Comparison of ENCODE assay signal across 12 cellular contexts in the genomic region with DNA sequence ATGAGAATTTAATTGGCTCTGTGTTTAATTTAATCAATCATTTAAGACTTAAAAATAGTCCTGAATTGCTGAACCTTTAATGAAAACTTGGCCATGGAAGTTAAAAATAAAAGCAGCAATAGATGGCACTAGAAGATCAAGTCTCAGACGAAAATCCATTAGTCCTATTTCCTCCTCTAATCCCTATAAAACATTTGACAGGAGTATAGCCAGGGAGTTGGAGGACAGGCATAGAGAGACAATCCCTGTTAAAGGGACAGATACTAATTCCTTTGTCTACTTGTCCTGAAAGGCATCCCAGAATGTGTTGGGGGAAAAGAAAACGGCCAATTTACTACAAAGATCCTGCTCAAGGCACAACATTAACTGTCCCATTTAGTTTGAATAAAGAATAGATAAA.
DNase-seq lines count a peak whose midpoint lies in the region; ATAC-seq, FAIRE-seq and TF ChIP-seq lines count a peak whose summit lies in the region.
"Had no signal": no experiment of that assay in that cellular context is flagged by ENCODE, and none has a peak within 500 bp of the region (broad histone marks: within the 10 kb centered on the region; RNA-seq: fewer than 3 reads in every experiment).

No MANE protein-coding gene starts in this region.

- no peak for FAIRE-seq in A549 (lab: Jason Lieb, UNC)
- FAIRE-seq: colon had no signal

- WGBS in A549 (ENCODE audit: missing lambda C conversion rate): 2% methylated on average over 2 of the region's 2 CpGs

- DNase-seq in A549 (ENCODE audit: low read depth in 1 of 2, low spot score in 1 of 2) (peak in 1 of 2 experiments; percentile 36), HT1080 (ENCODE audit: low read depth) (peak; percentile 62), T-helper 9 cell (no peak), T-cell (no peak)
- no peak for DNase-seq in stimulated activated naive CD8-positive, alpha-beta T cell treated with anti-CD3 and anti-CD28 coated beads, Interleukin-15, amount 100 ng/mL, for 72 hours
- DNase-seq: IMR-90; stimulated activated CD8-positive, alpha-beta memory T cell treated with anti-CD3 and anti-CD28 coated beads, Interleukin-4, amount 100 ng/mL, for 48 hours had no signal

- TF ChIP-seq RAD21 in A549 (conservative IDR thresholded peaks at IDR 0.05 in 1 of 2, IDR thresholded peaks at IDR 0.05 in 1 of 2): peak; percentile 44 to 47; a peak in 4 of 5 replicates

- POLR2A ChIA-PET in A549 (lab: Yijun Ruan, JAX) (no interaction called here), T-cell (lab: Charles Lee) (no interaction called here)

- H3K27ac Mint-ChIP-seq in T-cell: no peak overlapping the region
- no peak overlapping the region for H3K27ac Mint-ChIP-seq in stimulated activated naive CD8-positive, alpha-beta T cell treated with anti-CD3 and anti-CD28 coated beads, Interleukin-15, amount 100 ng/mL, for 72 hours
- H3K27ac Mint-ChIP-seq: CD14-positive monocyte had no signal

- H3K27ac ChIP-seq in A549 (peak overlapping the region in 1 of 2 experiments; percentile 28; a peak in 1 of 6 replicates), iPS-18a (ENCODE audit: low read length) (peak overlapping the region; percentile 88)

- TF ChIP-seq CTCF in A549 (IDR thresholded peaks at IDR 0.05): peak; percentile 32

- peak; percentile 68 to 87; a peak in 4 of 6 replicates for ATAC-seq in A549
- peak; percentile 84 for ATAC-seq in SK-N-SH treated with all-trans-retinoic acid at 6 μM for 48 hours
- no peak for ATAC-seq in GM18870 (IDR thresholded peaks at IDR 0.05; ENCODE audit: unreplicated experiment)
- no peak for ATAC-seq in T-cell (replicated peaks in 1 of 4)
- no peak for ATAC-seq in stimulated activated naive CD8-positive, alpha-beta T cell treated with anti-CD3 and anti-CD28 coated beads, Interleukin-15, amount 100 ng/mL, for 72 hours

- H3K9me3 ChIP-seq in A549: 0 out of 3 replicates have a peak, but pooled peaks cover 4% of the 10 kb centered on the region
- peaks cover 10% of the 10 kb centered on the region for H3K9me3 ChIP-seq in iPS-18a (ENCODE audit: control insufficient read depth, low read depth, low read length)

- TF ChIP-seq EP300 in A549 (IDR thresholded peaks at IDR 0.05): no peak

- H3K9me3 Mint-ChIP-seq in T-cell: peaks cover 8 to 28% (median 14%) of the 10 kb centered on the region in 3 donors
- peaks cover 6 to 14% of the 10 kb centered on the region in 2 donors for H3K9me3 Mint-ChIP-seq in stimulated activated naive CD8-positive, alpha-beta T cell treated with anti-CD3 and anti-CD28 coated beads, Interleukin-15, amount 100 ng/mL, for 72 hours

- H3K27me3 ChIP-seq in iPS-18a (ENCODE audit: control insufficient read depth, insufficient read depth, low read length): no peaks in the 10 kb centered on the region

- peak overlapping the region; percentile 48 for H3K4me2 ChIP-seq in A549

- peaks cover 4% of the 10 kb centered on the region; the same call in 2 of the 3 replicates for H3K4me1 ChIP-seq in A549
- H3K4me1 ChIP-seq in iPS-18a (ENCODE audit: control insufficient read depth, low read depth, low read length): peaks cover 15% of the 10 kb centered on the region

- H3K36me3 ChIP-seq in iPS-18a (ENCODE audit: control insufficient read depth, low read depth, low read length): no peaks in the 10 kb centered on the region

- CTCF ChIA-PET in A549 (lab: Yijun Ruan, JAX): interaction anchor here (1.0 kb wide), 1 partner anchor 864 kb away, joined by 3 read pairs; no protein-coding TSS in a partner anchor
- CTCF ChIA-PET in T-cell (lab: Charles Lee): no interaction called here

- TF ChIP-seq POLR2A in A549 (IDR thresholded peaks at IDR 0.05; ENCODE audit: low read length): no peak

- H3K9ac ChIP-seq in iPS-18a (ENCODE audit: low read length): peak overlapping the region; percentile 68

- no peaks in the 10 kb centered on the region for H3K4me1 Mint-ChIP-seq in T-cell
- H3K4me1 Mint-ChIP-seq in stimulated activated naive CD8-positive, alpha-beta T cell treated with anti-CD3 and anti-CD28 coated beads, Interleukin-15, amount 100 ng/mL, for 72 hours: no peaks in the 10 kb centered on the region
- H3K4me1 Mint-ChIP-seq: CD14-positive monocyte had no signal

- no peak overlapping the region for H3K4me3 ChIP-seq in A549
- peak overlapping the region; percentile 21 for H3K4me3 ChIP-seq in iPS-18a (ENCODE audit: low read length)

- no peak overlapping the region for H3K4me3 Mint-ChIP-seq in T-cell
- H3K4me3 Mint-ChIP-seq in stimulated activated naive CD8-positive, alpha-beta T cell treated with anti-CD3 and anti-CD28 coated beads, Interleukin-15, amount 100 ng/mL, for 72 hours: no peak overlapping the region
- H3K4me3 Mint-ChIP-seq: CD14-positive monocyte had no signal

- H3K36me3 Mint-ChIP-seq in T-cell: no peaks in the 10 kb centered on the region
- H3K36me3 Mint-ChIP-seq: CD14-positive monocyte had no signal

- H3K27me3 Mint-ChIP-seq in T-cell: no peaks in the 10 kb centered on the region
- no peaks in the 10 kb centered on the region for H3K27me3 Mint-ChIP-seq in stimulated activated naive CD8-positive, alpha-beta T cell treated with anti-CD3 and anti-CD28 coated beads, Interleukin-15, amount 100 ng/mL, for 72 hours

TF ChIP-seq in A549, 52 proteins besides CTCF, POLR2A, EP300 and RAD21:
- no peak for TF ChIP-seq HDAC2 (IDR thresholded peaks at IDR 0.05)
- no peak for TF ChIP-seq TFCP2L1 (CRISPR knock-in tag; IDR thresholded peaks at IDR 0.05)

TF ChIP-seq in SK-N-SH treated with all-trans-retinoic acid at 6 μM for 48 hours, 23 proteins besides CTCF, POLR2A, EP300 and RAD21:
- TF ChIP-seq BACH2 (CRISPR knock-in tag; IDR thresholded peaks at IDR 0.05; ENCODE audit: borderline replicate concordance): no peak
- TF ChIP-seq ARNTL (CRISPR knock-in tag; IDR thresholded peaks at IDR 0.05; ENCODE audit: borderline replicate concordance, low read depth): no peak
- no peak for TF ChIP-seq RARB (CRISPR knock-in tag; IDR thresholded peaks at IDR 0.05)
- TF ChIP-seq, protein P1, sequence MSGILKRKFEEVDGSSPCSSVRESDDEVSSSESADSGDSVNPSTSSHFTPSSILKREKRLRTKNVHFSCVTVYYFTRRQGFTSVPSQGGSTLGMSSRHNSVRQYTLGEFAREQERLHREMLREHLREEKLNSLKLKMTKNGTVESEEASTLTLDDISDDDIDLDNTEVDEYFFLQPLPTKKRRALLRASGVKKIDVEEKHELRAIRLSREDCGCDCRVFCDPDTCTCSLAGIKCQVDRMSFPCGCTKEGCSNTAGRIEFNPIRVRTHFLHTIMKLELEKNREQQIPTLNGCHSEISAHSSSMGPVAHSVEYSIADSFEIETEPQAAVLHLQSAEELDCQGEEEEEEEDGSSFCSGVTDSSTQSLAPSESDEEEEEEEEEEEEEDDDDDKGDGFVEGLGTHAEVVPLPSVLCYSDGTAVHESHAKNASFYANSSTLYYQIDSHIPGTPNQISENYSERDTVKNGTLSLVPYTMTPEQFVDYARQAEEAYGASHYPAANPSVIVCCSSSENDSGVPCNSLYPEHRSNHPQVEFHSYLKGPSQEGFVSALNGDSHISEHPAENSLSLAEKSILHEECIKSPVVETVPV (CRISPR knock-in tag; IDR thresholded peaks at IDR 0.05): no peak
- no peak for TF ChIP-seq PPARA (CRISPR knock-in tag; IDR thresholded peaks at IDR 0.05; ENCODE audit: borderline replicate concordance)
- TF ChIP-seq, protein P2, sequence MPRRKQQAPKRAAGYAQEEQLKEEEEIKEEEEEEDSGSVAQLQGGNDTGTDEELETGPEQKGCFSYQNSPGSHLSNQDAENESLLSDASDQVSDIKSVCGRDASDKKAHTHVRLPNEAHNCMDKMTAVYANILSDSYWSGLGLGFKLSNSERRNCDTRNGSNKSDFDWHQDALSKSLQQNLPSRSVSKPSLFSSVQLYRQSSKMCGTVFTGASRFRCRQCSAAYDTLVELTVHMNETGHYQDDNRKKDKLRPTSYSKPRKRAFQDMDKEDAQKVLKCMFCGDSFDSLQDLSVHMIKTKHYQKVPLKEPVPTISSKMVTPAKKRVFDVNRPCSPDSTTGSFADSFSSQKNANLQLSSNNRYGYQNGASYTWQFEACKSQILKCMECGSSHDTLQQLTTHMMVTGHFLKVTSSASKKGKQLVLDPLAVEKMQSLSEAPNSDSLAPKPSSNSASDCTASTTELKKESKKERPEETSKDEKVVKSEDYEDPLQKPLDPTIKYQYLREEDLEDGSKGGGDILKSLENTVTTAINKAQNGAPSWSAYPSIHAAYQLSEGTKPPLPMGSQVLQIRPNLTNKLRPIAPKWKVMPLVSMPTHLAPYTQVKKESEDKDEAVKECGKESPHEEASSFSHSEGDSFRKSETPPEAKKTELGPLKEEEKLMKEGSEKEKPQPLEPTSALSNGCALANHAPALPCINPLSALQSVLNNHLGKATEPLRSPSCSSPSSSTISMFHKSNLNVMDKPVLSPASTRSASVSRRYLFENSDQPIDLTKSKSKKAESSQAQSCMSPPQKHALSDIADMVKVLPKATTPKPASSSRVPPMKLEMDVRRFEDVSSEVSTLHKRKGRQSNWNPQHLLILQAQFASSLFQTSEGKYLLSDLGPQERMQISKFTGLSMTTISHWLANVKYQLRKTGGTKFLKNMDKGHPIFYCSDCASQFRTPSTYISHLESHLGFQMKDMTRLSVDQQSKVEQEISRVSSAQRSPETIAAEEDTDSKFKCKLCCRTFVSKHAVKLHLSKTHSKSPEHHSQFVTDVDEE (CRISPR knock-in tag; IDR thresholded peaks at IDR 0.05): no peak
- TF ChIP-seq, protein P3, sequence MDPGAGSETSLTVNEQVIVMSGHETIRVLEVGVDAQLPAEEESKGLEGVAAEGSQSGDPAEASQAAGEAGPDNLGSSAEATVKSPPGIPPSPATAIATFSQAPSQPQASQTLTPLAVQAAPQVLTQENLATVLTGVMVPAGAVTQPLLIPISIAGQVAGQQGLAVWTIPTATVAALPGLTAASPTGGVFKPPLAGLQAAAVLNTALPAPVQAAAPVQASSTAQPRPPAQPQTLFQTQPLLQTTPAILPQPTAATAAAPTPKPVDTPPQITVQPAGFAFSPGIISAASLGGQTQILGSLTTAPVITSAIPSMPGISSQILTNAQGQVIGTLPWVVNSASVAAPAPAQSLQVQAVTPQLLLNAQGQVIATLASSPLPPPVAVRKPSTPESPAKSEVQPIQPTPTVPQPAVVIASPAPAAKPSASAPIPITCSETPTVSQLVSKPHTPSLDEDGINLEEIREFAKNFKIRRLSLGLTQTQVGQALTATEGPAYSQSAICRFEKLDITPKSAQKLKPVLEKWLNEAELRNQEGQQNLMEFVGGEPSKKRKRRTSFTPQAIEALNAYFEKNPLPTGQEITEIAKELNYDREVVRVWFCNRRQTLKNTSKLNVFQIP (CRISPR knock-in tag; IDR thresholded peaks at IDR 0.05; ENCODE audit: borderline replicate concordance, low read depth): no peak
- no peak for TF ChIP-seq ZFP3 (CRISPR knock-in tag; IDR thresholded peaks at IDR 0.05)
- TF ChIP-seq ZFP30 (CRISPR knock-in tag; IDR thresholded peaks at IDR 0.05): no peak

Comparison
In these comparisons a context has a peak if more than half of its experiments do, and no peak if none do; other contexts are left out.
1. ATAC-seq: peak in A549 (2 of 2) and SK-N-SH treated with all-trans-retinoic acid at 6 μM for 48 hours (single experiment); none in GM18870 (single experiment), T-cell (0 of 4) and stimulated activated naive CD8-positive, alpha-beta T cell treated with anti-CD3 and anti-CD28 coated beads, Interleukin-15, amount 100 ng/mL, for 72 hours (single experiment).